9 cellular contexts compared by ENCODE assay signal in genomic region chr11:86116386-86116726, GRCh38. TPM values are rescaled to one million over a fixed set of nuclear protein-coding genes. Genes with fewer than 3 reads are reported as not detected.
DNase-seq lines count a peak whose midpoint lies in the region; ATAC-seq and TF ChIP-seq lines count a peak whose summit lies in the region.
"Had no signal": no experiment of that assay in that cellular context is flagged by ENCODE, and none has a peak within 500 bp of the region (broad histone marks: within the 10 kb centered on the region; RNA-seq: fewer than 3 reads in every experiment).

No MANE protein-coding gene starts in this region.

- TF ChIP-seq POLR2A in spleen (IDR thresholded peaks at IDR 0.05) = no peak

- 0% methylated on average over 4 of the region's 4 CpGs for whole genome bisulfite sequencing in mammary epithelial cell (ENCODE audit: low coverage, missing lambda C conversion rate)
- 55 to 80% (median 68%) methylated on average over 4 of the region's 4 CpGs for WGBS in spleen, 5 donors

- H3K4me3 ChIP-seq in Karpas-422 (ENCODE audit: low read length) (no peak overlapping the region), mammary epithelial cell (replicated peaks in 1 of 3; ENCODE audit: insufficient read depth in 1 of 3, low read depth in 2 of 3, low read length in 3 of 3) (peak overlapping the region in 2 of 3 experiments; percentile 20 to 27), spleen (no peak overlapping the region)
- H3K4me3 ChIP-seq: SK-N-MC had no signal

- no peaks in the 10 kb centered on the region for H3K9me3 ChIP-seq in Karpas-422 (ENCODE audit: low read length)
- no peaks in the 10 kb centered on the region for H3K9me3 ChIP-seq in mammary epithelial cell (replicated peaks; ENCODE audit: insufficient read depth, low read length)
- no peaks in the 10 kb centered on the region for H3K9me3 ChIP-seq in spleen

- in situ Hi-C loops in mammary epithelial cell (cut with MboI; ENCODE audit: low sequenced_read_pairs in 2 of 2) = no loop called here

- dilution Hi-C loops in mammary epithelial cell (cut with HindIII; ENCODE audit: low sequenced_read_pairs) = loop anchor here (5.0 kb wide), 1 partner anchor 49 kb away; the partner anchor contains the start of gene PICALM

- TF ChIP-seq CTCF in mammary epithelial cell (conservative IDR thresholded peaks at IDR 0.05 in 1 of 2, IDR thresholded peaks at IDR 0.05 in 1 of 2; ENCODE audit: extremely low read depth in 1 of 2, insufficient read depth in 1 of 2, low read depth in 1 of 2, low read length in 2 of 2) (no peak), spleen (IDR thresholded peaks at IDR 0.05 in 8 of 11, conservative IDR thresholded peaks at IDR 0.05 in 3 of 11) (no peak)

- H3K36me3 ChIP-seq in Karpas-422 (ENCODE audit: insufficient read depth, low read length) (no peaks in the 10 kb centered on the region), mammary epithelial cell (ENCODE audit: insufficient read depth, low read length) (no peaks in the 10 kb centered on the region), spleen (no peaks in the 10 kb centered on the region)

- no peaks in the 10 kb centered on the region for H3K9me2 ChIP-seq in Karpas-422 (replicated peaks; ENCODE audit: insufficient read depth, low read length)

- H2AFZ ChIP-seq in Karpas-422 (ENCODE audit: low read length) = peak overlapping the region; percentile 37; the same call in 1 of the 2 replicates
- H2AFZ ChIP-seq in mammary epithelial cell (ENCODE audit: low read depth, low read length) = peak overlapping the region; percentile 87

- no peak overlapping the region for H3K27ac ChIP-seq in Karpas-422 (ENCODE audit: low read length)
- H3K27ac ChIP-seq in mammary epithelial cell (ENCODE audit: insufficient read depth, low read depth, low read length) = peak overlapping the region; percentile 98
- H3K27ac ChIP-seq in spleen = no peak overlapping the region
- H3K27ac ChIP-seq: SK-N-MC had no signal

- ATAC-seq in GM18498 (IDR thresholded peaks at IDR 0.05; ENCODE audit: unreplicated experiment) (peak; percentile 91), GM21619 (IDR thresholded peaks at IDR 0.05; ENCODE audit: unreplicated experiment) (peak; percentile 87)

- H3K79me2 ChIP-seq in Karpas-422 (ENCODE audit: low read length) (no peaks in the 10 kb centered on the region), mammary epithelial cell (ENCODE audit: insufficient read depth, low read length) (no peaks in the 10 kb centered on the region)

- H3K27me3 ChIP-seq in Karpas-422 (ENCODE audit: low read length) = no peaks in the 10 kb centered on the region
- H3K27me3 ChIP-seq in mammary epithelial cell (ENCODE audit: insufficient read depth, low read length) = no peaks in the 10 kb centered on the region
- no peaks in the 10 kb centered on the region for H3K27me3 ChIP-seq in spleen (replicated peaks in 1 of 7)

- no peak overlapping the region for H3K9ac ChIP-seq in Karpas-422 (ENCODE audit: low read length)
- peak overlapping the region; percentile 82 for H3K9ac ChIP-seq in mammary epithelial cell (ENCODE audit: insufficient read depth, low read length)

- no TSS peak for BruUV-seq in mammary epithelial cell (replicated peaks; lab: Mats Ljungman, UMichigan)

- H3K4me2 ChIP-seq in Karpas-422 (ENCODE audit: low read depth, low read length, poor library complexity, severe bottlenecking) (no peak overlapping the region), mammary epithelial cell (ENCODE audit: insufficient read depth, low read depth, low read length) (peak overlapping the region; percentile 87)

- H4K20me1 ChIP-seq in Karpas-422 (ENCODE audit: insufficient read depth, low read depth, low read length) (no peaks in the 10 kb centered on the region), mammary epithelial cell (ENCODE audit: insufficient read depth, low read length) (no peaks in the 10 kb centered on the region)

- CTCF ChIA-PET in mammary epithelial cell (lab: Charles Lee; ENCODE audit: low non-redundant PET) = interaction anchor here (0.6 to 0.7 kb wide), 4 partner anchors 16 to 77 kb away, joined by 3 to 6 read pairs (median 4); partner anchors contain the start of gene PICALM

- intact Hi-C loops in mammary epithelial cell (cut with micrococcal nuclease) (loop anchor here (1.0 to 2.0 kb wide), 3 partner anchors 34 to 77 kb away; partner anchors contain the start of gene PICALM), spleen (cut with DNase I; ENCODE audit: low total_unique reads) (no loop called here)

- H3K4me1 ChIP-seq in Karpas-422 (ENCODE audit: low read length) (peaks cover 7% of the 10 kb centered on the region; the same call in 1 of the 2 replicates), mammary epithelial cell (ENCODE audit: insufficient read depth, low read length) (peaks cover 27% of the 10 kb centered on the region), spleen (peaks cover 0 to 22% (median 0%) of the 10 kb centered on the region in 6 donors)

- DNase-seq in Karpas-422 (no peak), mammary epithelial cell (peak; percentile 94), spleen (no peak), NCI-H82 (lab: John Stamatoyannopoulos, UW) (no peak), retina (no peak)
- DNase-seq in stimulated activated CD8-positive, alpha-beta memory T cell treated with anti-CD3 and anti-CD28 coated beads, Interleukin-12 subunit alpha, Interleukin-12 subunit beta, amount 100 ng/mL, for 24 hours (ENCODE audit: extremely low read depth) = peak; percentile 3

RNA-seq across cellular contexts. Expression of gene PICALM, which starts 47.5 kb away (rescaled TPM):
- 231 and 566 TPM in 2 replicates for total RNA-seq in Karpas-422 (2014; rRNA removed; shearing (Covaris generic); ENCODE audit: low replicate concordance)
- total RNA-seq in mammary epithelial cell (100 to 1,000 TPM; 179 to 329 TPM), spleen (100 to 1,000 TPM; 220 to 500 (median 354) TPM)
- polyA plus RNA-seq in mammary epithelial cell (146 TPM), spleen (10 to 100 TPM; 42.9 to 76.8 (median 55.3) TPM)
- 265 TPM for polyA minus RNA-seq in mammary epithelial cell

Comparison
In these comparisons a context has a peak if more than half of its experiments do, and no peak if none do; other contexts are left out.
1. DNase-seq: peak in mammary epithelial cell (single experiment) and stimulated activated CD8-positive, alpha-beta memory T cell treated with anti-CD3 and anti-CD28 coated beads, Interleukin-12 subunit alpha, Interleukin-12 subunit beta, amount 100 ng/mL, for 24 hours (single experiment); none in Karpas-422 (single experiment), spleen (single experiment), NCI-H82 (single experiment) and retina (single experiment).
2. H3K4me3 ChIP-seq: peak in mammary epithelial cell (2 of 3); none in Karpas-422 (single experiment) and spleen (0 of 8).